Comparison of ENCODE assay signal across 13 cellular contexts in the genomic region with DNA sequence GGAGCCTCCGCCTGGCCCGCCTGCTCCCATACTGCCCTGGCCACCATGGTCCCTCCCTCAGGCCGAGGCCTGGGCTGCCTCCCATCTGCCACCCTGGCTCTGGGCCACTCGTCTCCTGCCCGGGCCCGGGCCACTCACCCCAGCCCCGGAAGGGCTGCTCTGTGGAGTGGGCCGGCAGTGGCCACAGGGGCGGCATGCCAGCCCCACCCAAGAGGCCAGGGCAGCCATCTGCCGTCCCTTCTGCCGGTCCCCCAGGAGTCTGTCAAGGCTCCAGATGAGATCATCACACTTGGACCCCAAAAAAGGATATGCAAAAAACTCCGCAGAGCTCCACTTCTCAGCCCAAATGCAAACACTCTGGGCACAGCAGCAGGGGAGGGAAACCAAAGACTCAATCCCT. TPM values are rescaled to one million over a fixed set of nuclear protein-coding genes. Genes with fewer than 3 reads are reported as not detected.
DNase-seq lines count a peak whose midpoint lies in the region; ATAC-seq and TF ChIP-seq lines count a peak whose summit lies in the region.
"Had no signal": no experiment of that assay in that cellular context is flagged by ENCODE, and none has a peak within 500 bp of the region (broad histone marks: within the 10 kb centered on the region; RNA-seq: fewer than 3 reads in every experiment).

No MANE protein-coding gene starts in this region.

- intact Hi-C loops in psoas muscle (cut with DNase I) = no loop called here

- no peaks in the 10 kb centered on the region for H3K27me3 ChIP-seq in psoas muscle (ENCODE audit: insufficient read depth in 3 of 3, low read length in 2 of 3)
- H3K27me3 ChIP-seq: BE2C had no signal

- H3K9me3 ChIP-seq in psoas muscle = no peaks in the 10 kb centered on the region

- H3K27ac Mint-ChIP-seq in glutamatergic neuron (ENCODE audit: unreplicated experiment) = peak overlapping the region; percentile 100
- H3K27ac Mint-ChIP-seq: activated T-helper 17 cell treated with anti-CD3 and anti-CD28 coated beads, Interleukin-2, amount 50 U/mL, for 72 hours; nephron progenitor cell had no signal

- H3K4me1 ChIP-seq in psoas muscle = peaks cover 32% of the 10 kb centered on the region
- H3K4me1 ChIP-seq: BE2C had no signal

- ATAC-seq in psoas muscle (peak in 1 of 4 donors; percentile 12), GM21515 (IDR thresholded peaks at IDR 0.05; ENCODE audit: unreplicated experiment) (no peak), GM18858 (IDR thresholded peaks at IDR 0.05; ENCODE audit: unreplicated experiment) (no peak)
- ATAC-seq: activated T-helper 17 cell treated with anti-CD3 and anti-CD28 coated beads, Interleukin-2, amount 50 U/mL, for 72 hours had no signal

- peaks cover 41% of the 10 kb centered on the region for H3K4me1 Mint-ChIP-seq in glutamatergic neuron (ENCODE audit: low read depth, unreplicated experiment)

- H3K9me3 Mint-ChIP-seq in glutamatergic neuron (ENCODE audit: unreplicated experiment) = peaks cover 13% of the 10 kb centered on the region
- H3K9me3 Mint-ChIP-seq: activated T-helper 17 cell treated with anti-CD3 and anti-CD28 coated beads, Interleukin-2, amount 50 U/mL, for 72 hours had no signal

- peaks cover 12% of the 10 kb centered on the region for H3K36me3 Mint-ChIP-seq in glutamatergic neuron (ENCODE audit: unreplicated experiment)

- peak overlapping the region; percentile 79 for H3K4me3 Mint-ChIP-seq in glutamatergic neuron (ENCODE audit: unreplicated experiment)
- H3K4me3 Mint-ChIP-seq: activated T-helper 17 cell treated with anti-CD3 and anti-CD28 coated beads, Interleukin-2, amount 50 U/mL, for 72 hours; nephron progenitor cell had no signal

- WGBS in psoas muscle, 3 donors = 38 to 43% (median 42%) methylated on average over 10 to 12 of the region's 12 CpGs

- peaks cover 10% of the 10 kb centered on the region for H3K27me3 Mint-ChIP-seq in glutamatergic neuron (ENCODE audit: unreplicated experiment)
- H3K27me3 Mint-ChIP-seq: activated T-helper 17 cell treated with anti-CD3 and anti-CD28 coated beads, Interleukin-2, amount 50 U/mL, for 72 hours had no signal

- peak in 11 of 14 donors; percentile 15 to 99 (median 52) for DNase-seq in C1 segment of cervical spinal cord (lab: John Stamatoyannopoulos, UW)
- DNase-seq in NCI-H524 treated with DMSO at 0.1 percent for 48 hours (lab: John Stamatoyannopoulos, UW) = peak; percentile 69
- peak; percentile 81 for DNase-seq in glutamatergic neuron
- no peak for DNase-seq in psoas muscle
- DNase-seq in ureter (ENCODE audit: low spot score) = no peak
- no peak for DNase-seq in mesenteric fat pad (ENCODE audit: low spot score)
- DNase-seq: BE2C, erythroblast, NCI-H2107, nephron progenitor cell had no signal

- no peaks in the 10 kb centered on the region for H3K36me3 ChIP-seq in psoas muscle (ENCODE audit: insufficient read depth in 1 of 2, low read depth in 1 of 2)

- TF ChIP-seq CTCF in glutamatergic neuron (IDR thresholded peaks at IDR 0.05; ENCODE audit: partially characterized antibody, unreplicated experiment) = no peak
- no peak for TF ChIP-seq CTCF in psoas muscle (IDR thresholded peaks at IDR 0.05)

- no peak overlapping the region for H3K4me3 ChIP-seq in psoas muscle

- H3K27ac ChIP-seq in psoas muscle = peak overlapping the region; percentile 66

RNA-seq across cellular contexts. Expression of gene TLDC2, which starts 23.8 kb away (rescaled TPM):
- total RNA-seq in glutamatergic neuron (ENCODE audit: unreplicated experiment) (not detected), psoas muscle (under 1 TPM in 1 of 4 donors, not detected in 3; 0.15 TPM), ureter (0.36 TPM), mesenteric fat pad (not detected)
- under 1 TPM in 2 of 3 donors, not detected in 1; 0.04 to 0.05 TPM for polyA plus RNA-seq in psoas muscle
- total RNA-seq: activated T-helper 17 cell treated with anti-CD3 and anti-CD28 coated beads, Interleukin-2, amount 50 U/mL, for 72 hours had no signal

Comparison
In these comparisons a context has a peak if more than half of its experiments do, and no peak if none do; other contexts are left out.
1. DNase-seq: peak in C1 segment of cervical spinal cord (11 of 14), NCI-H524 treated with DMSO at 0.1 percent for 48 hours (single experiment) and glutamatergic neuron (single experiment); none in psoas muscle (0 of 2), ureter (single experiment) and mesenteric fat pad (single experiment).